Comparison of ENCODE assay signal across 32 cellular contexts in genomic region chr3:133249490-133249889, GRCh38.
"Had no signal": no experiment of that assay in that cellular context is flagged by ENCODE, and none has a peak within 500 bp of the region (broad histone marks: within the 10 kb centered on the region; RNA-seq: fewer than 3 reads in every experiment).

No MANE protein-coding gene starts in this region.

- H3K9me3 ChIP-seq: adrenal gland, ascending aorta, body of pancreas, breast epithelium had no signal

- FAIRE-seq: astrocyte, bronchial epithelial cell had no signal

- H3K4me1 ChIP-seq: adrenal gland, ascending aorta, body of pancreas, breast epithelium had no signal

- H3K27me3 ChIP-seq: adrenal gland, ascending aorta, body of pancreas, brain microvascular endothelial cell, breast epithelium, cardiac muscle cell had no signal

- H3K27ac ChIP-seq: adrenal gland, ascending aorta, body of pancreas, brain microvascular endothelial cell, breast epithelium, cardiac muscle cell had no signal

- DNase-seq: activated effector memory CD4-positive, alpha-beta T cell treated with anti-CD3 and anti-CD28 coated beads, Interleukin-2, amount 50 U/mL, for 16 hours; activated effector memory CD4-positive, alpha-beta T cell treated with Interleukin-2 at 50 U/mL for 16 hours; activated gamma-delta T cell; activated gamma-delta T cell treated with Interleukin-2 at 50 U/mL for 16 hours; activated naive CD4-positive, alpha-beta T cell; activated naive CD4-positive, alpha-beta T cell treated with anti-CD3 and anti-CD28 coated beads for 36 hours; activated naive CD4-positive, alpha-beta T cell treated with anti-CD3 and anti-CD28 coated beads, Interleukin-2, amount 10 ng/mL, durations not matched to agents 7 days and 5 days; activated naive CD4-positive, alpha-beta T cell treated with anti-CD3 and anti-CD28 coated beads, Interleukin-2, amount 50 U/mL, for 16 hours; activated naive CD4-positive, alpha-beta T cell treated with Interleukin-2 at 50 U/mL for 16 hours; activated naive CD8-positive, alpha-beta T cell treated with anti-CD3 and anti-CD28 coated beads for 36 hours; activated naive CD8-positive, alpha-beta T cell treated with anti-CD3 and anti-CD28 coated beads, Interleukin-2, amount 10 ng/mL, durations not matched to agents 7 days and 5 days; activated naive CD8-positive, alpha-beta T cell treated with anti-CD3 and anti-CD28 coated beads, Interleukin-2, amount 50 U/mL, for 24 hours; activated T-cell treated with anti-CD3 and anti-CD28 coated beads, Interleukin-2, amount 50 U/mL, for 24 hours; activated T-cell treated with anti-CD3 and anti-CD28 coated beads, Interleukin-2, amount 50 U/mL, for 4 hours; activated T-cell treated with anti-CD3 and anti-CD28 coated beads, Interleukin-2, amount 50 U/mL, for 48 hours; activated T-cell treated with anti-CD3 and anti-CD28 coated beads, Interleukin-2, amount 50 U/mL, for 72 hours; adrenal gland; amniotic stem cell; amygdala; anterior cingulate cortex; aorta; body of pancreas; brain microvascular endothelial cell; central memory CD4-positive, alpha-beta T cell; cerebellar nuclear complex had no signal

- H3K4me3 ChIP-seq: adrenal gland, ascending aorta, body of pancreas, breast epithelium, cardiac muscle cell had no signal

- H3K36me3 ChIP-seq: adrenal gland, ascending aorta, brain microvascular endothelial cell, breast epithelium, cardiac muscle cell had no signal

- ATAC-seq: activated naive CD4-positive, alpha-beta T cell treated with anti-CD3 and anti-CD28 coated beads, Interleukin-2, amount 50 U/mL, for 72 hours; activated naive CD8-positive, alpha-beta T cell treated with anti-CD3 and anti-CD28 coated beads, Interleukin-2, amount 50 U/mL, for 24 hours; activated T-cell treated with anti-CD3 and anti-CD28 coated beads, Interleukin-2, amount 50 U/mL, for 4 hours; activated T-cell treated with anti-CD3 and anti-CD28 coated beads, Interleukin-2, amount 50 U/mL, for 72 hours; activated T-helper 17 cell treated with anti-CD3 and anti-CD28 coated beads, Interleukin-2, amount 50 U/mL, for 72 hours; body of pancreas had no signal
